ENCODE assay signal across 8 cellular contexts in genomic region chr3:195954052-195954751, GRCh38. TPM values are rescaled to one million over a fixed set of nuclear protein-coding genes. Genes with fewer than 3 reads are reported as not detected.
DNase-seq lines count a peak whose midpoint lies in the region; ATAC-seq and TF ChIP-seq lines count a peak whose summit lies in the region.
"Not testable (repeated sequence)": the region's sequence is repeated elsewhere in the genome, so short reads cannot be mapped to it uniquely, and the experiment has no call there.

No MANE protein-coding gene starts in this region.

- POLR2A ChIA-PET in RWPE1 (lab: Yijun Ruan, JAX; ENCODE audit: low non-redundant PET): not testable (repeated sequence)

- not testable (repeated sequence) for DNase-seq in CD14-positive monocyte (ENCODE audit: low spot score)
- DNase-seq in RWPE1 (ENCODE audit: low spot score): peak; percentile 8
- DNase-seq in activated effector memory CD4-positive, alpha-beta T cell treated with Interleukin-2 at 50 U/mL for 16 hours: peak; percentile 70
- DNase-seq in fibroblast of mammary gland (ENCODE audit: low read depth): peak; percentile 49
- peak; percentile 95 for DNase-seq in mesenteric fat pad (ENCODE audit: low spot score)
- DNase-seq in stimulated activated CD4-positive, alpha-beta T cell treated with anti-CD3 and anti-CD28 coated beads, TNF-alpha, amount 100 ng/mL, for 1 hour (ENCODE audit: low read depth in 3 of 3, low spot score in 1 of 3): peak; percentile 37 to 48 (median 38)

- intact Hi-C loops in CD14-positive monocyte (cut with micrococcal nuclease): not testable (repeated sequence)

- H3K9me3 Mint-ChIP-seq in CD14-positive monocyte: not testable (repeated sequence)

- peak overlapping the region; percentile 41 for H3K4me3 ChIP-seq in fibroblast of mammary gland (ENCODE audit: control insufficient read depth, low read depth, low read length)

- H3K27ac ChIP-seq in RWPE1: not testable (repeated sequence)

- not testable (repeated sequence) for TF ChIP-seq CTCF in CD14-positive monocyte (IDR thresholded peaks at IDR 0.05); RWPE1 (conservative IDR thresholded peaks at IDR 0.05; ENCODE audit: low read depth); fibroblast of mammary gland (conservative IDR thresholded peaks at IDR 0.05; ENCODE audit: control insufficient read depth, insufficient read depth, low read depth, low read length)

- not testable (repeated sequence) for H3K27me3 Mint-ChIP-seq in CD14-positive monocyte (ENCODE audit: low read depth in 3 of 3)

- CTCF ChIA-PET in RWPE1 (lab: Yijun Ruan, JAX): not testable (repeated sequence)

- not testable (repeated sequence) for H3K27ac Mint-ChIP-seq in CD14-positive monocyte

- H3K36me3 Mint-ChIP-seq in CD14-positive monocyte: peaks cover 15 to 28% of the 10 kb centered on the region in 2 donors

- H3K4me3 Mint-ChIP-seq in CD14-positive monocyte: peak overlapping the region; percentile 78 to 82

- ATAC-seq in GM19328 (IDR thresholded peaks at IDR 0.05; ENCODE audit: unreplicated experiment): peak; percentile 99
- ATAC-seq in HG03097 (IDR thresholded peaks at IDR 0.05; ENCODE audit: low FRiP score, unreplicated experiment): peak; percentile 97

- H3K4me1 Mint-ChIP-seq in CD14-positive monocyte: not testable (repeated sequence)

RNA-seq across cellular contexts. Expression of gene TNK2, which starts 45.9 kb away (rescaled TPM):
- 1 to 10 TPM in 1 of 2 donors, under 1 TPM in 1; 0.84 to 1.8 TPM for polyA plus RNA-seq in CD14-positive monocyte
- total RNA-seq in mesenteric fat pad: 40.5 TPM
